ENCODE assay signal across 1 cellular context in genomic region chr9:130241198-130241535, GRCh38.
TF ChIP-seq lines count a peak whose summit lies in the region.

No MANE protein-coding gene starts in this region.

TF ChIP-seq in GM12878, 131 proteins besides CTCF, POLR2A, EP300 and RAD21:
- TF ChIP-seq SRF (IDR thresholded peaks at IDR 0.05; ENCODE audit: low read depth in 2 of 2, low read length in 2 of 2) (no peak), BCLAF1 (IDR thresholded peaks at IDR 0.05) (no peak), CEBPB (IDR thresholded peaks at IDR 0.05; ENCODE audit: borderline replicate concordance in 1 of 2, low read depth in 2 of 2, low read length in 2 of 2) (no peak), POU2F2 (IDR thresholded peaks at IDR 0.05; ENCODE audit: borderline replicate concordance, low read depth, low read length) (no peak), ESRRA (IDR thresholded peaks at IDR 0.05; ENCODE audit: low read length) (no peak), ELK1 (IDR thresholded peaks at IDR 0.05; ENCODE audit: low read depth, low read length) (no peak), NR2F1 (conservative IDR thresholded peaks at IDR 0.05) (no peak), FOS (IDR thresholded peaks at IDR 0.05; ENCODE audit: borderline replicate concordance, extremely low read depth, insufficient read length) (no peak), ZNF24 (IDR thresholded peaks at IDR 0.05) (no peak), MYB (IDR thresholded peaks at IDR 0.05; ENCODE audit: borderline replicate concordance, low read depth, low read length) (no peak), TCF12 (IDR thresholded peaks at IDR 0.05; ENCODE audit: low read depth, low read length) (no peak)
